In genomic region chr11:104772806-104773241, GRCh38 we compare ENCODE assay signal across 11 cellular contexts.
DNase-seq lines count a peak whose midpoint lies in the region; ATAC-seq and TF ChIP-seq lines count a peak whose summit lies in the region.
"Had no signal": no experiment of that assay in that cellular context is flagged by ENCODE, and none has a peak within 500 bp of the region (broad histone marks: within the 10 kb centered on the region; RNA-seq: fewer than 3 reads in every experiment).

No MANE protein-coding gene starts in this region.

- peak; percentile 85 for DNase-seq in AG08395 (ENCODE audit: low spot score)
- DNase-seq in HS-5 (ENCODE audit: low read depth), result peak; percentile 76
- no peak for DNase-seq in breast epithelium (ENCODE audit: low spot score in 2 of 2)
- DNase-seq in lung (ENCODE audit: low spot score), result no peak
- DNase-seq in NK-92 treated with Interleukin-12 subunit alpha and Interleukin-12 subunit beta, amount 100 ng/mL, for 24 hours (lab: John Stamatoyannopoulos, UW), result no peak
- DNase-seq in RPMI8226, result no peak
- DNase-seq: activated gamma-delta T cell treated with Interleukin-2 at 50 U/mL for 16 hours, immature natural killer cell had no signal

- TF ChIP-seq POLR2A in breast epithelium (IDR thresholded peaks at IDR 0.05), result no peak

- peak; percentile 47 for ATAC-seq in lung (ENCODE audit: insufficient read depth, low FRiP score)
- no peak for ATAC-seq in HG02623 (IDR thresholded peaks at IDR 0.05; ENCODE audit: unreplicated experiment)
- no peak for ATAC-seq in HG03521 (IDR thresholded peaks at IDR 0.05; ENCODE audit: unreplicated experiment)

- WGBS in lung, 2 donors, result 31 to 43% methylated on average over 6 of the region's 6 CpGs

- no peak overlapping the region for H3K4me3 ChIP-seq in breast epithelium
- no peak overlapping the region for H3K4me3 ChIP-seq in lung
- H3K4me3 ChIP-seq: SJCRH30 had no signal

- peaks cover 0 to 3% of the 10 kb centered on the region in 2 donors for H3K4me1 ChIP-seq in breast epithelium
- H3K4me1 ChIP-seq in lung (ENCODE audit: control insufficient read depth in 2 of 2, insufficient read depth in 2 of 2, low read length in 2 of 2), result peaks cover 0 to 4% of the 10 kb centered on the region in 2 donors
- H3K4me1 ChIP-seq: SJCRH30 had no signal

- H3K27me3 ChIP-seq in breast epithelium (no peaks in the 10 kb centered on the region), lung (ENCODE audit: control insufficient read depth, insufficient read depth) (no peaks in the 10 kb centered on the region)
- H3K27me3 ChIP-seq: SJCRH30 had no signal

- no peak for TF ChIP-seq CTCF in breast epithelium (IDR thresholded peaks at IDR 0.05)
- no peak for TF ChIP-seq CTCF in lung (IDR thresholded peaks at IDR 0.05; ENCODE audit: control extremely low read depth, extremely low read depth)

- H3K9me3 ChIP-seq in breast epithelium (no peaks in the 10 kb centered on the region), lung (ENCODE audit: control insufficient read depth in 2 of 2, insufficient read depth in 1 of 2, low read length in 1 of 2) (no peaks in the 10 kb centered on the region)
- H3K9me3 ChIP-seq: SJCRH30 had no signal

- H3K27ac ChIP-seq in breast epithelium (peak overlapping the region; percentile 72 to 77), lung (ENCODE audit: low read depth in 1 of 2, low read length in 1 of 2) (no peak overlapping the region)
- H3K27ac ChIP-seq: SJCRH30 had no signal

- intact Hi-C loops in breast epithelium (cut with DNase I; ENCODE audit: low total_unique reads), result loop anchor here (5.0 kb wide), 1 partner anchor 524 kb away; no protein-coding TSS in a partner anchor

- H3K36me3 ChIP-seq in breast epithelium, result no peaks in the 10 kb centered on the region
- H3K36me3 ChIP-seq in lung (ENCODE audit: control insufficient read depth in 2 of 2, insufficient read depth in 2 of 2, low read length in 2 of 2), result no peaks in the 10 kb centered on the region
- H3K36me3 ChIP-seq: SJCRH30 had no signal

Comparison
In these comparisons a context has a peak if more than half of its experiments do, and no peak if none do; other contexts are left out.
1. DNase-seq: peak in AG08395 (single experiment) and HS-5 (single experiment); none in breast epithelium (0 of 2), lung (single experiment), NK-92 treated with Interleukin-12 subunit alpha and Interleukin-12 subunit beta, amount 100 ng/mL, for 24 hours (single experiment) and RPMI8226 (single experiment).
2. H3K27ac ChIP-seq: peak in breast epithelium (2 of 2); none in lung (0 of 2).